In the genomic region with DNA sequence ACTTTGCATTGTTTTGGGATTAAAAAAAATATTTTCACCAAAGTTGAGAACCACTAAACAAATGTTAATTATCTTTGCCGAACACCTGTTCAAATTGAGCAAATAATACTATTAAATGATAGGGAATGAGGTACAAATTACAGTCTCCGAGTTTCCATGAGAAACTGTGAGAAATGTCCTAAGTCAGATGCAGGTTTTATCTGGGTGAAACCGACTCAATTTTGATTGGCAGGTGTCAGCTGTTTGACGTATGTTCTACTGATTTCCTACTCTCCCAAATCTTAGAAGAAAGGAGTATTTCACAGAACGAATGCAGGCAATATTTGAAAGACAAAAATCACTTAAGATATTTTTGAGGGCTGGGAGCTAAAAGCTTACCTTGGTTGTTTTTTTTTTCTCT, we compare ENCODE assay signal across 3 cellular contexts.
A peak's percentile ranks its signal among the peaks of the same experiment; 100 is the strongest.
TF ChIP-seq lines count a peak whose summit lies in the region.

No MANE protein-coding gene starts in this region.

TF ChIP-seq in A549, 52 proteins besides CTCF, POLR2A, EP300 and RAD21 (continued from another document):
- TF ChIP-seq PBX3 (IDR thresholded peaks at IDR 0.05) (no peak), TFCP2L1 (CRISPR knock-in tag; IDR thresholded peaks at IDR 0.05) (no peak), BHLHE40 (IDR thresholded peaks at IDR 0.05; ENCODE audit: low read depth, low read length) (no peak), HES2 (IDR thresholded peaks at IDR 0.05) (no peak), RFX5 (IDR thresholded peaks at IDR 0.05) (no peak)

TF ChIP-seq in K562, 482 proteins besides CTCF, POLR2A, EP300 and RAD21 (continued from another document):
- TF ChIP-seq PBX2 (CRISPR knock-in tag; IDR thresholded peaks at IDR 0.05; ENCODE audit: low read depth) = peak; percentile 32; the same call in 1 of the 2 replicates
- TF ChIP-seq PBX2 (tag; conservative IDR thresholded peaks at IDR 0.05; ENCODE audit: low read depth) = no peak; the same call in 1 of the 2 replicates
- no peak for TF ChIP-seq MCM5 (IDR thresholded peaks at IDR 0.05; ENCODE audit: low read depth)
- TF ChIP-seq TSHZ1 (CRISPR knock-in tag; IDR thresholded peaks at IDR 0.05) = 0 out of 2 replicates have a peak, but pooled peaks have one; percentile 66
- TF ChIP-seq, protein P1, sequence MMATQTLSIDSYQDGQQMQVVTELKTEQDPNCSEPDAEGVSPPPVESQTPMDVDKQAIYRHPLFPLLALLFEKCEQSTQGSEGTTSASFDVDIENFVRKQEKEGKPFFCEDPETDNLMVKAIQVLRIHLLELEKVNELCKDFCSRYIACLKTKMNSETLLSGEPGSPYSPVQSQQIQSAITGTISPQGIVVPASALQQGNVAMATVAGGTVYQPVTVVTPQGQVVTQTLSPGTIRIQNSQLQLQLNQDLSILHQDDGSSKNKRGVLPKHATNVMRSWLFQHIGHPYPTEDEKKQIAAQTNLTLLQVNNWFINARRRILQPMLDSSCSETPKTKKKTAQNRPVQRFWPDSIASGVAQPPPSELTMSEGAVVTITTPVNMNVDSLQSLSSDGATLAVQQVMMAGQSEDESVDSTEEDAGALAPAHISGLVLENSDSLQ (IDR thresholded peaks at IDR 0.05) = peak; percentile 94
- TF ChIP-seq ARID2 (IDR thresholded peaks at IDR 0.05) = no peak
- TF ChIP-seq MEIS2 (IDR thresholded peaks at IDR 0.05; ENCODE audit: partially characterized antibody) = peak; percentile 76
- TF ChIP-seq HNRNPL (IDR thresholded peaks at IDR 0.05; ENCODE audit: low read depth, low read length) = no peak

TF ChIP-seq in neural cell, 6 proteins besides CTCF, POLR2A, EP300 and RAD21 (continued from another document):
- TF ChIP-seq REST (IDR thresholded peaks at IDR 0.05; ENCODE audit: borderline replicate concordance) = no peak
- TF ChIP-seq TAF1 (IDR thresholded peaks at IDR 0.05; ENCODE audit: low read depth) = no peak
- no peak for TF ChIP-seq EZH2 (IDR thresholded peaks at IDR 0.05; ENCODE audit: borderline replicate concordance, insufficient read depth, low read length, poor library complexity, severe bottlenecking)
- no peak for TF ChIP-seq MXI1 (conservative IDR thresholded peaks at IDR 0.05; ENCODE audit: poor library complexity, severe bottlenecking)
- no peak for TF ChIP-seq SMC3 (conservative IDR thresholded peaks at IDR 0.05; ENCODE audit: poor library complexity)
TF ChIP-seq in neural cell: peak in this region for 0.
